23 cellular contexts compared by ENCODE assay signal in genomic region chr12:25254271-25254880, GRCh38. TPM values are rescaled to one million over a fixed set of nuclear protein-coding genes. Genes with fewer than 3 reads are reported as not detected.
DNase-seq lines count a peak whose midpoint lies in the region; ATAC-seq and TF ChIP-seq lines count a peak whose summit lies in the region.
"Had no signal": no experiment of that assay in that cellular context is flagged by ENCODE, and none has a peak within 500 bp of the region (broad histone marks: within the 10 kb centered on the region; RNA-seq: fewer than 3 reads in every experiment).

No MANE protein-coding gene starts in this region.

- H3K36me3 Mint-ChIP-seq in HFFc6 (ENCODE audit: low read depth) (no peaks in the 10 kb centered on the region), T-cell (no peaks in the 10 kb centered on the region), memory B cell (no peaks in the 10 kb centered on the region)
- H3K36me3 Mint-ChIP-seq: brain had no signal

- DNase-seq in AG08396 (ENCODE audit: low spot score) (peak; percentile 11), HFFc6 (peak; percentile 53), T-cell (no peak), memory B cell (ENCODE audit: low spot score in 2 of 2) (no peak), pons (ENCODE audit: low spot score) (no peak), NCI-H1417 treated with DMSO at 0.1 percent for 48 hours (lab: John Stamatoyannopoulos, UW) (no peak)
- DNase-seq in effector CD8-positive, alpha-beta T cell (lab: John Stamatoyannopoulos, UW): no peak
- DNase-seq: activated CD8-positive, alpha-beta memory T cell treated with anti-CD3 and anti-CD28 coated beads, Interleukin-2, amount 50 U/mL, for 48 hours; activated naive CD4-positive, alpha-beta T cell treated with Interleukin-2 at 50 U/mL for 16 hours; DMS153; dorsolateral prefrontal cortex; esophagus squamous epithelium; H7; hypothalamus; left ventricle myocardium inferior; naive thymus-derived CD4-positive, alpha-beta T cell; NCI-H446; PC-3; stimulated activated CD4-positive, alpha-beta T cell treated with anti-CD3 and anti-CD28 coated beads, Interleukin-2, amount 100 ng/mL, for 24 hours; T-helper 1 cell; testis had no signal

- no peak overlapping the region for H3K4me3 Mint-ChIP-seq in HFFc6
- H3K4me3 Mint-ChIP-seq in T-cell: no peak overlapping the region
- no peak overlapping the region for H3K4me3 Mint-ChIP-seq in memory B cell
- H3K4me3 Mint-ChIP-seq: naive thymus-derived CD4-positive, alpha-beta T cell had no signal

- TF ChIP-seq CTCF in HFFc6 (IDR thresholded peaks at IDR 0.05): no peak

- H3K9me3 Mint-ChIP-seq in HFFc6 (no peaks in the 10 kb centered on the region), T-cell (no peaks in the 10 kb centered on the region), memory B cell (no peaks in the 10 kb centered on the region)

- CTCF ChIA-PET in T-cell (lab: Charles Lee): no interaction called here

- ATAC-seq in T-cell (replicated peaks in 1 of 4): no peak
- ATAC-seq in memory B cell (ENCODE audit: low read depth): no peak
- no peak for ATAC-seq in GM19324 (IDR thresholded peaks at IDR 0.05; ENCODE audit: low FRiP score, unreplicated experiment)
- ATAC-seq: naive thymus-derived CD4-positive, alpha-beta T cell; PC-3 had no signal

- peaks cover 8% of the 10 kb centered on the region for H3K27me3 Mint-ChIP-seq in HFFc6 (ENCODE audit: insufficient read depth)
- no peaks in the 10 kb centered on the region for H3K27me3 Mint-ChIP-seq in T-cell
- no peaks in the 10 kb centered on the region for H3K27me3 Mint-ChIP-seq in memory B cell

- H3K4me1 Mint-ChIP-seq in HFFc6 (ENCODE audit: low read depth) (peaks cover 12% of the 10 kb centered on the region), T-cell (peaks cover 21 to 31% (median 21%) of the 10 kb centered on the region in 3 donors), memory B cell (peaks cover 30% of the 10 kb centered on the region)

- POLR2A ChIA-PET in T-cell (lab: Charles Lee): interaction anchor here in 1 of 2 donors (1.5 kb wide), 1 partner anchor 133 kb away, joined by 4 read pairs; no protein-coding TSS in a partner anchor

- H3K27ac Mint-ChIP-seq in HFFc6 (no peak overlapping the region), T-cell (peak overlapping the region; percentile 24 to 75), memory B cell (peak overlapping the region; percentile 93)

RNA-seq across cellular contexts. Expression of gene KRAS, which starts 3.6 kb away (rescaled TPM):
- 10 to 100 TPM; 15.9 to 20.5 (median 18.0) TPM for total RNA-seq in HFFc6 (2021; fragmentation: NEBNext Ultra II Directional; extraction: Animal tissue kit (Norgen Biotek cat#: 25700))
- 10 to 100 TPM; 29.1 to 44.1 (median 31.5) TPM for total RNA-seq in T-cell

RNA-seq across cellular contexts. Expression of gene ETFRF1, which starts 59.3 kb away (rescaled TPM):
- 10 to 100 TPM; 19.1 to 29.2 (median 25.7) TPM for total RNA-seq in HFFc6 (2021; fragmentation: NEBNext Ultra II Directional; extraction: Animal tissue kit (Norgen Biotek cat#: 25700))
- 10 to 100 TPM; 20.0 to 34.4 (median 22.1) TPM for total RNA-seq in T-cell

RNA-seq across cellular contexts. Expression of gene DNAI7, which starts 59.4 kb away (rescaled TPM):
- under 1 TPM in 4 of 6 experiments, not detected in 2; 0.16 to 0.48 (median 0.30) TPM for total RNA-seq in HFFc6 (2021; fragmentation: NEBNext Ultra II Directional; extraction: Animal tissue kit (Norgen Biotek cat#: 25700))
- under 1 TPM in 3 of 5 donors, not detected in 2; 0.16 to 0.90 (median 0.30) TPM for total RNA-seq in T-cell
- total RNA-seq: esophagus squamous epithelium, PC-3 had no signal

Comparison
In these comparisons a context has a peak if more than half of its experiments do, and no peak if none do; other contexts are left out.
1. DNase-seq: peak in AG08396 (single experiment) and HFFc6 (single experiment); none in T-cell (0 of 34), memory B cell (0 of 2), pons (single experiment), NCI-H1417 treated with DMSO at 0.1 percent for 48 hours (single experiment) and effector CD8-positive, alpha-beta T cell (single experiment).